ENCODE assay signal across 27 cellular contexts in the genomic region with DNA sequence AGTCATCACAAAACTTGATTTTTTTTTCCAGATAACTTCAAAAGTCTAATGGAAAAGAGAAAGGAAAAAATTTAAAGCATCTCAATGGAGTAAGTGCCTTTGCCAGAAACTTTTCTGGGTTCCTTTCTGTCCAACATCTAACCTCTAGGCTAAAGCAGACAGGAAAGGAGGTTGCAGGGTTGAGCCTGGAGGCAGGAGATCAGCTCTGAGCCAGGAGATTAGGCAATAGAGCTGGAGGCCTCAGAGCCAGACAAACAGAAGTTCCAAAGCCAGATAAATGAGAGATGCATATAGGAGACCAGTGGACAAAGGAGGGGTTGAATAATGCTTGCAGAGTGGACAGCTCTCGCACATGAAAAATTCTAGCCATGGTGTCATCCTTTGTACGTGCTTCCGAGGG. TPM values are rescaled to one million over a fixed set of nuclear protein-coding genes. Genes with fewer than 3 reads are reported as not detected.
DNase-seq lines count a peak whose midpoint lies in the region; ATAC-seq and TF ChIP-seq lines count a peak whose summit lies in the region.
"Had no signal": no experiment of that assay in that cellular context is flagged by ENCODE, and none has a peak within 500 bp of the region (broad histone marks: within the 10 kb centered on the region; RNA-seq: fewer than 3 reads in every experiment).

No MANE protein-coding gene starts in this region.

- peak; percentile 5 for DNase-seq in GM23248
- peak; percentile 82 for DNase-seq in NCI-H226
- DNase-seq in fibroblast of the aortic adventitia (ENCODE audit: low read depth), result peak; percentile 58
- no peak for DNase-seq in D341Med (ENCODE audit: low spot score)
- no peak for DNase-seq in activated naive CD4-positive, alpha-beta T cell treated with Interleukin-2 at 50 U/mL for 16 hours
- DNase-seq in CD4-positive, alpha-beta T cell, result no peak
- DNase-seq: activated CD4-positive, alpha-beta T cell treated with anti-CD3 and anti-CD28 coated beads, Interleukin-2, amount 50 U/mL, for 48 hours; activated CD4-positive, CD25-positive, alpha-beta regulatory T cell treated with anti-CD3 and anti-CD28 coated beads, Interleukin-2, amount 50 U/mL, for 72 hours; activated naive CD4-positive, alpha-beta T cell; brain microvascular endothelial cell; COR-L47; DMS53; Kasumi-1; midbrain; naive B cell; NCI-H146; NCI-H2107; NCI-H446; NCI-H774; RPMI8226; stimulated activated CD4-positive, alpha-beta T cell treated with anti-CD3 and anti-CD28 coated beads, Interleukin-4, amount 100 ng/mL, for 4 hours; transverse colon had no signal

- H3K36me3 Mint-ChIP-seq in CD4-positive, alpha-beta T cell (ENCODE audit: low read depth), result no peaks in the 10 kb centered on the region
- H3K36me3 Mint-ChIP-seq: naive B cell had no signal

- H3K27ac ChIP-seq in GM23248 (no peak overlapping the region), mesodermal cell (ENCODE audit: low read depth, low read length, severe bottlenecking) (peak overlapping the region; percentile 77)
- no peak overlapping the region for H3K27ac ChIP-seq in CD4-positive, alpha-beta T cell (ENCODE audit: low read depth, low read length)
- H3K27ac ChIP-seq: BLaER1, brain microvascular endothelial cell, transverse colon had no signal

- POLR2A ChIA-PET in CD4-positive, alpha-beta T cell (lab: Charles Lee), result no interaction called here

- no peaks in the 10 kb centered on the region for H4K20me1 ChIP-seq in GM23248 (ENCODE audit: insufficient read depth)
- H4K20me1 ChIP-seq: BLaER1 had no signal

- H3K4me1 ChIP-seq in GM23248 (ENCODE audit: insufficient read depth) (no peaks in the 10 kb centered on the region), mesodermal cell (ENCODE audit: control insufficient read depth, insufficient read depth, low read length, poor library complexity, severe bottlenecking) (peaks cover 26% of the 10 kb centered on the region)
- H3K4me1 ChIP-seq: BLaER1, HAP-1 had no signal

- H3K36me3 ChIP-seq in GM23248 (ENCODE audit: low read depth), result no peaks in the 10 kb centered on the region
- no peaks in the 10 kb centered on the region for H3K36me3 ChIP-seq in mesodermal cell (ENCODE audit: control insufficient read depth, insufficient read depth, low read length)
- H3K36me3 ChIP-seq: BLaER1, brain microvascular endothelial cell, HAP-1, transverse colon had no signal

- H3K9ac ChIP-seq in GM23248, result no peak overlapping the region
- H3K9ac ChIP-seq: BLaER1 had no signal

- H3K4me3 ChIP-seq in GM23248 (no peak overlapping the region), fibroblast of the aortic adventitia (ENCODE audit: low read depth, low read length) (no peak overlapping the region), mesodermal cell (ENCODE audit: extremely low read depth, insufficient read depth, low read length, poor library complexity, severe bottlenecking) (no peak overlapping the region)
- H3K4me3 ChIP-seq: BLaER1, HAP-1, transverse colon had no signal

- no peak overlapping the region for H2AFZ ChIP-seq in GM23248

- H3K9me3 Mint-ChIP-seq in CD4-positive, alpha-beta T cell, result no peaks in the 10 kb centered on the region

- H3K9me3 ChIP-seq in GM23248 (ENCODE audit: low read depth) (no peaks in the 10 kb centered on the region), mesodermal cell (ENCODE audit: control insufficient read depth, low read length) (no peaks in the 10 kb centered on the region)
- no peaks in the 10 kb centered on the region for H3K9me3 ChIP-seq in CD4-positive, alpha-beta T cell (ENCODE audit: control insufficient read depth, low read length)
- H3K9me3 ChIP-seq: HAP-1, transverse colon had no signal

- no peak for ATAC-seq in CD4-positive, alpha-beta T cell (ENCODE audit: poor library complexity)

- no peaks in the 10 kb centered on the region for H3F3A ChIP-seq in GM23248 (ENCODE audit: insufficient read depth)

- H3K27ac Mint-ChIP-seq in CD4-positive, alpha-beta T cell, result no peak overlapping the region
- H3K27ac Mint-ChIP-seq: naive B cell had no signal

- no peak for TF ChIP-seq CTCF in fibroblast of the aortic adventitia (IDR thresholded peaks at IDR 0.05; ENCODE audit: insufficient read depth, low read length)
- no peak for TF ChIP-seq CTCF in CD4-positive, alpha-beta T cell (IDR thresholded peaks at IDR 0.05)

- H3K9me2 ChIP-seq in GM23248 (ENCODE audit: insufficient read depth), result no peaks in the 10 kb centered on the region

- no peaks in the 10 kb centered on the region for H3K79me2 ChIP-seq in GM23248 (ENCODE audit: insufficient read depth)

- intact Hi-C loops in CD4-positive, alpha-beta T cell (cut with DNase I, micrococcal nuclease), result no loop called here

- in situ Hi-C loops in GM23248 (cut with MboI), result no loop called here

- H3K4me3 Mint-ChIP-seq in CD4-positive, alpha-beta T cell, result no peak overlapping the region
- H3K4me3 Mint-ChIP-seq: naive B cell had no signal

- CTCF ChIA-PET in CD4-positive, alpha-beta T cell (lab: Charles Lee), result no interaction called here

- peaks cover 27% of the 10 kb centered on the region for H3K27me3 ChIP-seq in GM23248 (replicated peaks; ENCODE audit: insufficient read depth)
- H3K27me3 ChIP-seq in CD4-positive, alpha-beta T cell (ENCODE audit: control insufficient read depth, insufficient read depth, low read length), result no peaks in the 10 kb centered on the region
- H3K27me3 ChIP-seq: BLaER1, transverse colon had no signal

- H3K4me2 ChIP-seq in GM23248 (ENCODE audit: unreplicated experiment), result no peak overlapping the region
- H3K4me2 ChIP-seq: BLaER1 had no signal

- 89 to 91% methylated on average over 3 of the region's 3 CpGs for WGBS in GM23248 (ENCODE audit: low coverage in 1 of 2, low lambda C conversion rate in 2 of 2, missing lambda C conversion rate in 2 of 2), 2 experiments
- WGBS in mesodermal cell (ENCODE audit: insufficient coverage in 2 of 2), 2 experiments, result 97 to 100% methylated on average over 1 to 3 of the region's 3 CpGs

- no peaks in the 10 kb centered on the region for H3K4me1 Mint-ChIP-seq in CD4-positive, alpha-beta T cell (ENCODE audit: low read depth)

- H3K27me3 Mint-ChIP-seq in CD4-positive, alpha-beta T cell, result no peaks in the 10 kb centered on the region

RNA-seq across cellular contexts. Expression of a gene that starts 42.9 kb away (rescaled TPM):
- 1.5 TPM in 1 of 2 replicates, not detected in the other for total RNA-seq in GM23248 (2014; rRNA removed; shearing (Covaris generic))
- 1.4 and 2.3 TPM in 2 replicates for polyA plus RNA-seq in GM23248 (2016; fragmentation: Nextera tagmentation; extraction: Ambion mirVana)
- total RNA-seq in fibroblast of the aortic adventitia (ENCODE audit: low replicate concordance), result 0.81 and 3.6 TPM in 2 replicates
- 4.3 TPM for polyA plus RNA-seq in mesodermal cell (2013, experiment 1 of 2)
- polyA plus RNA-seq in mesodermal cell (2013, experiment 2 of 2), result 3.9 TPM
- total RNA-seq in CD4-positive, alpha-beta T cell, result 1 to 10 TPM; 2.1 to 3.5 TPM
- total RNA-seq: G401 had no signal
- polyA plus RNA-seq: AG04450 had no signal

Comparison
In these comparisons a context has a peak if more than half of its experiments do, and no peak if none do; other contexts are left out.
1. DNase-seq: peak in GM23248 (single experiment), NCI-H226 (single experiment) and fibroblast of the aortic adventitia (single experiment); none in D341Med (single experiment), activated naive CD4-positive, alpha-beta T cell treated with Interleukin-2 at 50 U/mL for 16 hours (single experiment) and CD4-positive, alpha-beta T cell (0 of 10).